ENCODE assay signal across 30 cellular contexts in the genomic region with DNA sequence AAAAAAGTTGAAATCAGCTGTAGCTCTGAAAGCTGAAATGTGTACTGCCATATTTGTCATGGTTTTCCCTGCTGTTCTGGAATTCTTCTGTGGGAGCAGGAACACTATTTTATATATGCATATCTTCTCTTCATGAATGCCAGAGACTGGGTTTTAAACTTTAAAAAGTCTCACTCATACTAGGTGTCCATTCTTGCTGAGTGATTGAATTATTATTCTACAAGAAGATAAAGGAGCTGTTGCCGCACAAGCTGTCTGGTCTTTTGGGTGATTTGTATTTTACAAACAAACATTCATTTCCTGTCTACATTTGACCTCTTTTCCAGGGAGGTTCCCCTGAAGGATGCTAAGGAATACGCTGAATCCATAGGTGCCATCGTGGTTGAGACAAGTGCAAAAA. TPM values are rescaled to one million over a fixed set of nuclear protein-coding genes. Genes with fewer than 3 reads are reported as not detected.
"Had no signal": no experiment of that assay in that cellular context is flagged by ENCODE, and none has a peak within 500 bp of the region (broad histone marks: within the 10 kb centered on the region; RNA-seq: fewer than 3 reads in every experiment).

No MANE protein-coding gene starts in this region.

- H3K27me3 ChIP-seq: left lung, ovary, stomach, testis, tibial artery, upper lobe of right lung had no signal

- H3K9me3 ChIP-seq: left lung, lower lobe of right lung, ovary, prostate gland, stomach, testis, tibial artery, upper lobe of right lung had no signal

- H3K27ac Mint-ChIP-seq: immature natural killer cell; naive thymus-derived CD8-positive, alpha-beta T cell; nephron; stimulated activated naive B cell treated with anti-CD40 and anti-IgM and Interleukin-4, amounts not matched to agents 10 μg/mL and 1 μg/mL and 100 μg/mL, for 72 hours had no signal

- ATAC-seq: left colon; left lung; lower lobe of right lung; naive thymus-derived CD8-positive, alpha-beta T cell; sciatic nerve; stimulated activated naive B cell treated with anti-CD40 and anti-IgM and Interleukin-4, amounts not matched to agents 10 μg/mL and 1 μg/mL and 100 μg/mL, for 72 hours; stimulated activated naive CD8-positive, alpha-beta T cell treated with anti-CD3 and anti-CD28 coated beads, Interleukin-15, Interleukin-2, amounts not matched to agents 100 U/mL and 50 U/mL, for 24 hours; upper lobe of right lung had no signal

- H3K36me3 Mint-ChIP-seq: immature natural killer cell; naive thymus-derived CD8-positive, alpha-beta T cell had no signal

- H3K4me1 Mint-ChIP-seq: immature natural killer cell, neural crest cell had no signal

- H3K36me3 ChIP-seq: ovary, prostate gland, upper lobe of right lung had no signal

- DNase-seq: hypothalamus; immature natural killer cell; kidney; left colon; left lung; lower lobe of right lung; mammary epithelial cell; mesenchymal stem cell; naive thymus-derived CD8-positive, alpha-beta T cell; occipital lobe; ovary; posterior cingulate gyrus; retina; right cardiac atrium; stimulated activated CD4-positive, alpha-beta T cell treated with anti-CD3 and anti-CD28 coated beads, Interleukin-12 subunit alpha, Interleukin-12 subunit beta, amount 100 ng/mL, for 4 hours; stimulated activated CD4-positive, alpha-beta T cell treated with anti-CD3 and anti-CD28 coated beads, Interleukin-15, amount 100 ng/mL, for 24 hours; stimulated activated CD4-positive, alpha-beta T cell treated with anti-CD3 and anti-CD28 coated beads, Interleukin-2, amount 100 ng/mL, for 24 hours; stimulated activated CD4-positive, alpha-beta T cell treated with anti-CD3 and anti-CD28 coated beads, Interleukin-4, amount 100 ng/mL, for 1 hour; stimulated activated naive B cell treated with anti-CD40 and anti-IgM and Interleukin-4, amounts not matched to agents 10 μg/mL and 1 μg/mL and 100 μg/mL, for 72 hours; stimulated activated naive CD8-positive, alpha-beta T cell treated with anti-CD3 and anti-CD28 coated beads, Interleukin-15, Interleukin-2, amounts not matched to agents 100 U/mL and 50 U/mL, for 24 hours; stomach; testis; tibial artery; upper lobe of right lung had no signal

- H3K27ac ChIP-seq: testis, tibial artery had no signal

- H3K9me3 Mint-ChIP-seq: immature natural killer cell; naive thymus-derived CD8-positive, alpha-beta T cell; nephron; stimulated activated naive B cell treated with anti-CD40 and anti-IgM and Interleukin-4, amounts not matched to agents 10 μg/mL and 1 μg/mL and 100 μg/mL, for 72 hours had no signal

- H3K4me3 Mint-ChIP-seq: immature natural killer cell; naive thymus-derived CD8-positive, alpha-beta T cell; nephron; neural crest cell; stimulated activated naive B cell treated with anti-CD40 and anti-IgM and Interleukin-4, amounts not matched to agents 10 μg/mL and 1 μg/mL and 100 μg/mL, for 72 hours had no signal

- H3K4me3 ChIP-seq: left lung, lower lobe of right lung, ovary, prostate gland, skin epidermis, stomach, testis, tibial artery, upper lobe of right lung had no signal

RNA-seq across cellular contexts. Expression of a gene that starts 40.5 kb away (rescaled TPM):
- total RNA-seq: left colon; mammary epithelial cell; mucosa of gallbladder; naive thymus-derived CD8-positive, alpha-beta T cell; neural crest cell; occipital lobe; sciatic nerve had no signal
